1 cellular context compared by ENCODE assay signal in the genomic region with DNA sequence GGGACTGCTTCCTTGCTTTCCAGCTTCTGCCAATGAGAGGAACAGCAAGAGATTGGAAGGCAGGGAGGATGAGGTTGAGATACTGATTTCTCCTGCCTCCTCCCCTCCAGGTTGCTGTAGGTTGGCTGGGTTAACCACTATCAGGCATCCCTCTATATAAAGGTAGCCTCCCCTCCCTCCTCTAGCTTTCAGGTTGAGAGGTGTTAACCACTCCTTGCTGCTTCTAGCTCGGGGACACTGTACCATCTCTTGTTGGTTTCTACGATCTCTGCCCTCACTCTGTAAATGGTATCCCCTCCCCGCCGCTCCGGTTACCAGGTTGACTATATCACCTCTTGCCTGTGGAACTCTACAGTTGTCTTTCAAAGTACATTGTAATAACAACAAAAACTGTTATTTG.
TF ChIP-seq lines count a peak whose summit lies in the region.

No MANE protein-coding gene starts in this region.

TF ChIP-seq in HEK293T, 16 proteins besides CTCF, POLR2A, EP300 and RAD21 (continued from another document):
- TF ChIP-seq L3MBTL2 (conservative IDR thresholded peaks at IDR 0.05): no peak
- no peak for TF ChIP-seq SP1 (IDR thresholded peaks at IDR 0.05)
- no peak for TF ChIP-seq FOXA1 (IDR thresholded peaks at IDR 0.05)
- TF ChIP-seq NFRKB (IDR thresholded peaks at IDR 0.05): no peak
